22 cellular contexts compared by ENCODE assay signal in the genomic region with DNA sequence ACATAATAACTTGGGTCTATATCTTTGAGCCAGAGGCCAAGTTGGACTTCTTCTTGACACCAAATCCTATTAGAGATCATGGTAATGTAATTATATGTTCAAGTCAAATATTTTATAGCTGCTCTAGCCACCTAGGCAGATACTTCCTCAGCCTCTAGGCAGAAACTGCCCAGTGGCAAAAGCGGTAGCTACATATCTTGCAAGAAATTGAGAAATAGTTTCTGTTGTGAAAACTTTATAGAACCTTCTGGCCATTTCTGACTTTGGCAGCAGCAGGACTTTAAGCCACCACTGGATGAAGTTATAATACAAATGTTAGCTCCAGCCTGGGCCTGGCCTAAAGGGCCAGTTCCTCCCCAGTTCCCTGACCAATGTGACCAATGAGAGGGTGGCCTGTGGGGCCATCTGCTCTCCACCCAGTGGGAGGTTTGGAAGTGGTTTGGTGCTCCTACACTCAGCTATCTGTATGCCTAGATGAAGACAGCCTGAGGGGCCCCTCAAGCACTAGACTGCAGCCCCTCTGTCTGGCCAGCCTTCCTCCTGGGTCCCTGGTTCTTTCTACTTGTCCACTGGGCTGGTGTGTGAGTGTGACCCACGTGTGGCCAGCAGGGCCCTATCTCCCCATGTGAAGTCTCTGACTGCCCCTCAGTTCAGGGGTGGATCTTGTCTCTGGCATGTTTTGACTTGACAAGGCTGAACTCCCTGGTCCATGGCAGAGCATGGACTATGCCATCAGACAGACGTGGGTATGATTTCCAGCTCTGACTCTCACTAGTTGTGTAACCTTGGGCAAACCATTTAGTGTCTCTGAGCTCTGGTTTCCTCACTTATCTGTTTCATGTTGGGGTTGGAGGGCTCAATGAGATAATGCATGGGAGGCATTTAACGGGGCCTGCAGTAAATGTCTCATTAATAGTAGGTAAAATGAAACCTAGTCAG.
A peak's percentile ranks its signal among the peaks of the same experiment; 100 is the strongest.
DNase-seq lines count a peak whose midpoint lies in the region; ATAC-seq and TF ChIP-seq lines count a peak whose summit lies in the region.
"Had no signal": no experiment of that assay in that cellular context is flagged by ENCODE, and none has a peak within 500 bp of the region (broad histone marks: within the 10 kb centered on the region; RNA-seq: fewer than 3 reads in every experiment).

No MANE protein-coding gene starts in this region.

- no peak overlapping the region for H3K27ac Mint-ChIP-seq in stimulated activated naive CD8-positive, alpha-beta T cell treated with anti-CD3 and anti-CD28 coated beads, Interleukin-15, amount 100 ng/mL, for 72 hours
- H3K27ac Mint-ChIP-seq: CD8-positive, alpha-beta T cell; immature natural killer cell; T-helper 17 cell had no signal

- H3K27me3 ChIP-seq in mammary epithelial cell (ENCODE audit: insufficient read depth, low read length): no peaks in the 10 kb centered on the region
- H3K27me3 ChIP-seq: heart right ventricle had no signal

- DNase-seq in stimulated activated naive CD8-positive, alpha-beta T cell treated with anti-CD3 and anti-CD28 coated beads, Interleukin-15, amount 100 ng/mL, for 72 hours: no peak
- DNase-seq in stimulated activated naive CD8-positive, alpha-beta T cell treated with anti-CD3 and anti-CD28 coated beads, Interleukin-15, Interleukin-2, amounts not matched to agents 100 U/mL and 50 U/mL, for 24 hours: no peak
- DNase-seq in mammary epithelial cell (peak; percentile 37), medulla oblongata (ENCODE audit: extremely low spot score) (peak; percentile 29), NCI-H1930 (lab: John Stamatoyannopoulos, UW) (no peak), GDM1 (lab: John Stamatoyannopoulos, UW) (no peak), GM19238 (ENCODE audit: insufficient read length, low spot score) (no peak)
- DNase-seq: activated CD4-positive, alpha-beta T cell treated with anti-CD3 and anti-CD28 coated beads, Interleukin-2, amount 50 U/mL, for 4 hours; activated gamma-delta T cell treated with Interleukin-2 at 50 U/mL for 16 hours; activated T-cell treated with anti-CD3 and anti-CD28 coated beads for 4 hours; amygdala; CD8-positive, alpha-beta T cell; DND-41; heart right ventricle; immature natural killer cell; NCI-H1048; NCI-H2081; NCI-H446 treated with DMSO at 0.1 percent for 48 hours; psoas muscle; SHP77 treated with DMSO at 0.1 percent for 48 hours; T-helper 17 cell had no signal

- H3K27me3 Mint-ChIP-seq in stimulated activated naive CD8-positive, alpha-beta T cell treated with anti-CD3 and anti-CD28 coated beads, Interleukin-15, amount 100 ng/mL, for 72 hours: peaks cover 16% of the 10 kb centered on the region

- dilution Hi-C loops in mammary epithelial cell (cut with HindIII; ENCODE audit: low sequenced_read_pairs): no loop called here

- H3K27ac ChIP-seq in mammary epithelial cell (ENCODE audit: insufficient read depth, low read depth, low read length): no peak overlapping the region
- H3K27ac ChIP-seq: psoas muscle had no signal

- intact Hi-C loops in mammary epithelial cell (cut with micrococcal nuclease): no loop called here

- no peaks in the 10 kb centered on the region for H3K79me2 ChIP-seq in mammary epithelial cell (ENCODE audit: insufficient read depth, low read length)

- H4K20me1 ChIP-seq in mammary epithelial cell (ENCODE audit: insufficient read depth, low read length): no peaks in the 10 kb centered on the region

- TF ChIP-seq CTCF in mammary epithelial cell (conservative IDR thresholded peaks at IDR 0.05 in 1 of 2, IDR thresholded peaks at IDR 0.05 in 1 of 2; ENCODE audit: extremely low read depth in 1 of 2, insufficient read depth in 1 of 2, low read depth in 1 of 2, low read length in 2 of 2): no peak

- H3K36me3 ChIP-seq in mammary epithelial cell (ENCODE audit: insufficient read depth, low read length): no peaks in the 10 kb centered on the region
- H3K36me3 ChIP-seq: heart right ventricle had no signal

- no peak overlapping the region for H3K4me3 ChIP-seq in mammary epithelial cell (replicated peaks in 1 of 3; ENCODE audit: insufficient read depth in 1 of 3, low read depth in 2 of 3, low read length in 3 of 3)
- H3K4me3 ChIP-seq: heart right ventricle, psoas muscle had no signal

- BruUV-seq in mammary epithelial cell (replicated peaks; lab: Mats Ljungman, UMichigan): no TSS peak

- ATAC-seq in stimulated activated naive CD8-positive, alpha-beta T cell treated with anti-CD3 and anti-CD28 coated beads, Interleukin-15, amount 100 ng/mL, for 72 hours: peak; percentile 15
- no peak for ATAC-seq in stimulated activated naive CD8-positive, alpha-beta T cell treated with anti-CD3 and anti-CD28 coated beads, Interleukin-15, Interleukin-2, amounts not matched to agents 100 U/mL and 50 U/mL, for 24 hours
- ATAC-seq in GM18868 (IDR thresholded peaks at IDR 0.05; ENCODE audit: unreplicated experiment): no peak
- ATAC-seq: CD8-positive, alpha-beta T cell; psoas muscle; T-helper 17 cell had no signal

- H3K9ac ChIP-seq in mammary epithelial cell (ENCODE audit: insufficient read depth, low read length): no peak overlapping the region

- H3K4me2 ChIP-seq in mammary epithelial cell (ENCODE audit: insufficient read depth, low read depth, low read length): no peak overlapping the region

- H2AFZ ChIP-seq in mammary epithelial cell (ENCODE audit: low read depth, low read length): peak overlapping the region; percentile 17

- H3K4me1 ChIP-seq in mammary epithelial cell (ENCODE audit: insufficient read depth, low read length): peaks cover 4% of the 10 kb centered on the region
- H3K4me1 ChIP-seq: psoas muscle had no signal

- no peaks in the 10 kb centered on the region for H3K9me3 Mint-ChIP-seq in stimulated activated naive CD8-positive, alpha-beta T cell treated with anti-CD3 and anti-CD28 coated beads, Interleukin-15, amount 100 ng/mL, for 72 hours
- H3K9me3 Mint-ChIP-seq: CD8-positive, alpha-beta T cell had no signal

- CTCF ChIA-PET in mammary epithelial cell (lab: Charles Lee; ENCODE audit: low non-redundant PET): no interaction called here

- H3K4me3 Mint-ChIP-seq in stimulated activated naive CD8-positive, alpha-beta T cell treated with anti-CD3 and anti-CD28 coated beads, Interleukin-15, amount 100 ng/mL, for 72 hours: no peak overlapping the region
- H3K4me3 Mint-ChIP-seq: CD8-positive, alpha-beta T cell; immature natural killer cell; T-helper 17 cell had no signal

- no peaks in the 10 kb centered on the region for H3K4me1 Mint-ChIP-seq in stimulated activated naive CD8-positive, alpha-beta T cell treated with anti-CD3 and anti-CD28 coated beads, Interleukin-15, amount 100 ng/mL, for 72 hours
- H3K4me1 Mint-ChIP-seq: immature natural killer cell, T-helper 17 cell had no signal

- WGBS in mammary epithelial cell (ENCODE audit: low coverage, missing lambda C conversion rate): 69% methylated on average over 3 of the region's 4 CpGs

- in situ Hi-C loops in mammary epithelial cell (cut with MboI; ENCODE audit: low sequenced_read_pairs in 2 of 2): no loop called here

- H3K9me3 ChIP-seq in mammary epithelial cell (replicated peaks; ENCODE audit: insufficient read depth, low read length): no peaks in the 10 kb centered on the region
- H3K9me3 ChIP-seq: heart right ventricle, psoas muscle had no signal

Comparison
In these comparisons a context has a peak if more than half of its experiments do, and no peak if none do; other contexts are left out.
1. DNase-seq: peak in mammary epithelial cell (single experiment) and medulla oblongata (single experiment); none in stimulated activated naive CD8-positive, alpha-beta T cell treated with anti-CD3 and anti-CD28 coated beads, Interleukin-15, amount 100 ng/mL, for 72 hours (0 of 2), stimulated activated naive CD8-positive, alpha-beta T cell treated with anti-CD3 and anti-CD28 coated beads, Interleukin-15, Interleukin-2, amounts not matched to agents 100 U/mL and 50 U/mL, for 24 hours (single experiment), NCI-H1930 (0 of 2), GDM1 (single experiment) and GM19238 (single experiment).